In genomic region chr1:68379085-68379478, GRCh38 we compare ENCODE assay signal across 24 cellular contexts.
A peak's percentile ranks its signal among the peaks of the same experiment; 100 is the strongest.
DNase-seq lines count a peak whose midpoint lies in the region; ATAC-seq, FAIRE-seq and TF ChIP-seq lines count a peak whose summit lies in the region.
"Had no signal": no experiment of that assay in that cellular context is flagged by ENCODE, and none has a peak within 500 bp of the region (broad histone marks: within the 10 kb centered on the region; RNA-seq: fewer than 3 reads in every experiment).

No MANE protein-coding gene starts in this region.

- no peaks in the 10 kb centered on the region for H3K27me3 Mint-ChIP-seq in activated naive CD4-positive, alpha-beta T cell treated with anti-CD3 and anti-CD28 coated beads for 36 hours (ENCODE audit: low read depth)
- H3K27me3 Mint-ChIP-seq: activated CD8-positive, alpha-beta memory T cell treated with anti-CD3 and anti-CD28 coated beads, Interleukin-2, amount 10 ng/mL, durations not matched to agents 7 days and 5 days; activated naive CD8-positive, alpha-beta T cell treated with anti-CD3 and anti-CD28 coated beads, Interleukin-2, amount 10 ng/mL, durations not matched to agents 7 days and 5 days; progenitor cell of endocrine pancreas had no signal

- no peak for TF ChIP-seq POLR2A in HCT116 (IDR thresholded peaks at IDR 0.05; ENCODE audit: borderline replicate concordance, extremely low read depth, insufficient read depth, insufficient read length)
- no peak for TF ChIP-seq POLR2A in esophagus squamous epithelium (IDR thresholded peaks at IDR 0.05)

- H4K20me1 ChIP-seq in HCT116 (ENCODE audit: insufficient read depth): no peaks in the 10 kb centered on the region

- H3K4me3 ChIP-seq in HCT116 (replicated peaks in 1 of 2; ENCODE audit: low read depth in 1 of 2, low read length in 2 of 2) (peak overlapping the region in 1 of 2 experiments; percentile 8; a peak in 1 of 4 replicates), esophagus squamous epithelium (no peak overlapping the region), small intestine (ENCODE audit: low read depth in 1 of 2, low read length in 2 of 2) (no peak overlapping the region)
- H3K4me3 ChIP-seq: gastroesophageal sphincter, skin epidermis had no signal

- intact Hi-C loops in HCT116 (cut with micrococcal nuclease) (no loop called here), esophagus squamous epithelium (cut with DNase I) (no loop called here), sciatic nerve (cut with DNase I) (no loop called here)
- intact Hi-C loops in activated naive CD4-positive, alpha-beta T cell treated with anti-CD3 and anti-CD28 coated beads for 36 hours (cut with micrococcal nuclease): no loop called here

- POLR2A ChIA-PET in HCT116 (lab: Charles Lee): interaction anchor here (1.1 to 1.8 kb wide), 3 partner anchors 10 to 16 kb away, joined by 3 to 4 read pairs (median 3); no protein-coding TSS in a partner anchor

- H3K27ac ChIP-seq in HCT116 (ENCODE audit: low read depth, low read length) (peak overlapping the region; percentile 89), esophagus squamous epithelium (peak overlapping the region; percentile 29 to 80 (median 56)), small intestine (ENCODE audit: low read depth in 1 of 2, low read length in 1 of 2) (no peak overlapping the region)
- H3K27ac ChIP-seq: gastroesophageal sphincter had no signal

- H3K36me3 Mint-ChIP-seq in activated naive CD4-positive, alpha-beta T cell treated with anti-CD3 and anti-CD28 coated beads for 36 hours (ENCODE audit: low read depth): no peaks in the 10 kb centered on the region
- H3K36me3 Mint-ChIP-seq: activated CD8-positive, alpha-beta memory T cell treated with anti-CD3 and anti-CD28 coated beads, Interleukin-2, amount 10 ng/mL, durations not matched to agents 7 days and 5 days; activated naive CD8-positive, alpha-beta T cell treated with anti-CD3 and anti-CD28 coated beads, Interleukin-2, amount 10 ng/mL, durations not matched to agents 7 days and 5 days had no signal

- CTCF ChIA-PET in HCT116 (lab: Charles Lee): interaction anchor here (1.8 to 3.4 kb wide), 2 partner anchors 37 to 258 kb away, joined by 4 to 13 read pairs; no protein-coding TSS in a partner anchor
- CTCF ChIA-PET in activated naive CD4-positive, alpha-beta T cell treated with anti-CD3 and anti-CD28 coated beads for 36 hours (lab: Charles Lee): no interaction called here

- H3K4me1 ChIP-seq in HCT116 (ENCODE audit: control insufficient read depth in 1 of 2, insufficient read depth in 2 of 2, low read length in 2 of 2) (peaks cover 76 to 87% of the 10 kb centered on the region in 2 experiments), esophagus squamous epithelium (peaks cover 0 to 50% (median 14%) of the 10 kb centered on the region in 3 donors), small intestine (ENCODE audit: control insufficient read depth in 2 of 2, insufficient read depth in 1 of 2, low read depth in 1 of 2, low read length in 1 of 2) (no peaks in the 10 kb centered on the region)

- H3K9me2 ChIP-seq in HCT116 (ENCODE audit: insufficient read depth): no peaks in the 10 kb centered on the region

- no peak overlapping the region for H2AFZ ChIP-seq in HCT116 (ENCODE audit: low read depth, low read length, poor library complexity, severe bottlenecking)

- DNase-seq in HCT116 (ENCODE audit: low read depth, low spot score) (no peak), RPMI7951 (ENCODE audit: low read depth) (peak; percentile 46), esophagus squamous epithelium (lab: John Stamatoyannopoulos, UW) (no peak), small intestine (peak; percentile 79), left lobe of liver (ENCODE audit: low spot score) (no peak), sciatic nerve (ENCODE audit: low spot score) (no peak)
- no peak for DNase-seq in activated naive CD4-positive, alpha-beta T cell treated with anti-CD3 and anti-CD28 coated beads for 36 hours
- DNase-seq: activated CD4-positive, alpha-beta T cell treated with anti-CD3 and anti-CD28 coated beads for 4 hours; activated CD8-positive, alpha-beta memory T cell treated with anti-CD3 and anti-CD28 coated beads, Interleukin-2, amount 10 ng/mL, durations not matched to agents 7 days and 5 days; activated naive CD8-positive, alpha-beta T cell treated with anti-CD3 and anti-CD28 coated beads, Interleukin-2, amount 10 ng/mL, durations not matched to agents 7 days and 5 days; cortex of kidney; DMS79; left cardiac atrium; NCI-H1436; NCI-H2171 treated with DMSO at 0.1 percent for 48 hours; NCI-H69; SHP77 treated with DMSO at 0.1 percent for 48 hours; stimulated activated CD4-positive, alpha-beta T cell treated with anti-CD3 and anti-CD28 coated beads, Interleukin-4, amount 100 ng/mL, for 24 hours; stimulated activated naive CD8-positive, alpha-beta T cell treated with anti-CD3 and anti-CD28 coated beads, Interleukin-15, amount 100 ng/mL, for 72 hours; trophoblast cell had no signal

- no peak for TF ChIP-seq RAD21 in HCT116 (IDR thresholded peaks at IDR 0.05; ENCODE audit: low read depth)

- H3K79me2 ChIP-seq in HCT116 (ENCODE audit: insufficient read depth, low read length): no peaks in the 10 kb centered on the region

- no peaks in the 10 kb centered on the region for H3K27me3 ChIP-seq in HCT116 (ENCODE audit: insufficient read depth, low read length)
- no peaks in the 10 kb centered on the region for H3K27me3 ChIP-seq in esophagus squamous epithelium
- H3K27me3 ChIP-seq in small intestine (ENCODE audit: control insufficient read depth in 2 of 2, insufficient read depth in 2 of 2, low read length in 2 of 2): no peaks in the 10 kb centered on the region
- H3K27me3 ChIP-seq: gastroesophageal sphincter had no signal

- no peak overlapping the region for H3K27ac Mint-ChIP-seq in activated naive CD4-positive, alpha-beta T cell treated with anti-CD3 and anti-CD28 coated beads for 36 hours
- H3K27ac Mint-ChIP-seq: activated CD8-positive, alpha-beta memory T cell treated with anti-CD3 and anti-CD28 coated beads, Interleukin-2, amount 10 ng/mL, durations not matched to agents 7 days and 5 days; activated naive CD8-positive, alpha-beta T cell treated with anti-CD3 and anti-CD28 coated beads, Interleukin-2, amount 10 ng/mL, durations not matched to agents 7 days and 5 days; activated T-helper 17 cell treated with anti-CD3 and anti-CD28 coated beads, Interleukin-2, amount 50 U/mL, for 72 hours; progenitor cell of endocrine pancreas; stimulated activated naive CD8-positive, alpha-beta T cell treated with anti-CD3 and anti-CD28 coated beads, Interleukin-15, amount 100 ng/mL, for 72 hours had no signal

- no peaks in the 10 kb centered on the region for H3K36me3 ChIP-seq in HCT116 (ENCODE audit: control insufficient read depth in 1 of 2, insufficient read depth in 2 of 2, low read length in 2 of 2)
- no peaks in the 10 kb centered on the region for H3K36me3 ChIP-seq in esophagus squamous epithelium
- H3K36me3 ChIP-seq in small intestine (ENCODE audit: control insufficient read depth in 2 of 2, insufficient read depth in 2 of 2, low read length in 2 of 2): no peaks in the 10 kb centered on the region
- H3K36me3 ChIP-seq: gastroesophageal sphincter had no signal

- peak overlapping the region; percentile 54 for H3K9ac ChIP-seq in HCT116 (ENCODE audit: low read length)

- TF ChIP-seq CTCF in HCT116 (IDR thresholded peaks at IDR 0.05 in 2 of 3, conservative IDR thresholded peaks at IDR 0.05 in 1 of 3; ENCODE audit: borderline replicate concordance in 1 of 3, insufficient read depth in 1 of 3, low read depth in 2 of 3, low read length in 2 of 3): no peak
- TF ChIP-seq CTCF in esophagus squamous epithelium (IDR thresholded peaks at IDR 0.05): no peak

- peak overlapping the region; percentile 65 for H3K4me2 ChIP-seq in HCT116 (ENCODE audit: low read length)

- ATAC-seq in HCT116 (peak; percentile 3; the same call in 1 of the 2 replicates), left lobe of liver (no peak), sciatic nerve (no peak)
- ATAC-seq: activated CD8-positive, alpha-beta memory T cell treated with anti-CD3 and anti-CD28 coated beads, Interleukin-2, amount 10 ng/mL, durations not matched to agents 7 days and 5 days; activated T-helper 17 cell treated with anti-CD3 and anti-CD28 coated beads, Interleukin-2, amount 50 U/mL, for 72 hours; gastroesophageal sphincter; stimulated activated naive CD8-positive, alpha-beta T cell treated with anti-CD3 and anti-CD28 coated beads, Interleukin-15, amount 100 ng/mL, for 72 hours had no signal

- peaks cover 3% of the 10 kb centered on the region for H3K9me3 Mint-ChIP-seq in activated naive CD4-positive, alpha-beta T cell treated with anti-CD3 and anti-CD28 coated beads for 36 hours
- H3K9me3 Mint-ChIP-seq: activated naive CD8-positive, alpha-beta T cell treated with anti-CD3 and anti-CD28 coated beads, Interleukin-2, amount 10 ng/mL, durations not matched to agents 7 days and 5 days; activated T-helper 17 cell treated with anti-CD3 and anti-CD28 coated beads, Interleukin-2, amount 50 U/mL, for 72 hours had no signal

- FAIRE-seq in small intestine (lab: Jason Lieb, UNC): no peak

- RAD21 ChIA-PET in HCT116 (lab: Charles Lee; ENCODE audit: low non-redundant PET in 1 of 2, low total read pairs in 2 of 2, uncharacterized antibody in 2 of 2, unreplicated experiment in 2 of 2): no interaction called here

- no TSS peak for BruUV-seq in HCT116 (replicated peaks; lab: Mats Ljungman, UMichigan)

- no peak overlapping the region for H3K4me3 Mint-ChIP-seq in activated naive CD4-positive, alpha-beta T cell treated with anti-CD3 and anti-CD28 coated beads for 36 hours
- H3K4me3 Mint-ChIP-seq: activated CD8-positive, alpha-beta memory T cell treated with anti-CD3 and anti-CD28 coated beads, Interleukin-2, amount 10 ng/mL, durations not matched to agents 7 days and 5 days; activated naive CD8-positive, alpha-beta T cell treated with anti-CD3 and anti-CD28 coated beads, Interleukin-2, amount 10 ng/mL, durations not matched to agents 7 days and 5 days; activated T-helper 17 cell treated with anti-CD3 and anti-CD28 coated beads, Interleukin-2, amount 50 U/mL, for 72 hours; stimulated activated naive CD8-positive, alpha-beta T cell treated with anti-CD3 and anti-CD28 coated beads, Interleukin-15, amount 100 ng/mL, for 72 hours had no signal

- H3K9me3 ChIP-seq in HCT116 (ENCODE audit: control insufficient read depth in 1 of 2, insufficient read depth in 1 of 2, low read depth in 1 of 2, low read length in 2 of 2) (no peaks in the 10 kb centered on the region), esophagus squamous epithelium (peaks cover 0 to 7% (median 0%) of the 10 kb centered on the region in 3 donors), small intestine (ENCODE audit: control insufficient read depth, low read depth) (no peaks in the 10 kb centered on the region)
- H3K9me3 ChIP-seq: gastroesophageal sphincter had no signal

- H3K4me1 Mint-ChIP-seq in activated naive CD4-positive, alpha-beta T cell treated with anti-CD3 and anti-CD28 coated beads for 36 hours (ENCODE audit: low read depth): no peaks in the 10 kb centered on the region
- H3K4me1 Mint-ChIP-seq: activated CD8-positive, alpha-beta memory T cell treated with anti-CD3 and anti-CD28 coated beads, Interleukin-2, amount 10 ng/mL, durations not matched to agents 7 days and 5 days; activated naive CD8-positive, alpha-beta T cell treated with anti-CD3 and anti-CD28 coated beads, Interleukin-2, amount 10 ng/mL, durations not matched to agents 7 days and 5 days; activated T-helper 17 cell treated with anti-CD3 and anti-CD28 coated beads, Interleukin-2, amount 50 U/mL, for 72 hours; stimulated activated naive CD8-positive, alpha-beta T cell treated with anti-CD3 and anti-CD28 coated beads, Interleukin-15, amount 100 ng/mL, for 72 hours had no signal

Comparison
In these comparisons a context has a peak if more than half of its experiments do, and no peak if none do; other contexts are left out.
1. DNase-seq: peak in RPMI7951 (single experiment) and small intestine (single experiment); none in HCT116 (single experiment), esophagus squamous epithelium (single experiment), activated naive CD4-positive, alpha-beta T cell treated with anti-CD3 and anti-CD28 coated beads for 36 hours (single experiment), left lobe of liver (single experiment) and sciatic nerve (single experiment).
2. H3K27ac ChIP-seq: peak in HCT116 (single experiment) and esophagus squamous epithelium (4 of 4); none in small intestine (0 of 2).